In the genomic region with DNA sequence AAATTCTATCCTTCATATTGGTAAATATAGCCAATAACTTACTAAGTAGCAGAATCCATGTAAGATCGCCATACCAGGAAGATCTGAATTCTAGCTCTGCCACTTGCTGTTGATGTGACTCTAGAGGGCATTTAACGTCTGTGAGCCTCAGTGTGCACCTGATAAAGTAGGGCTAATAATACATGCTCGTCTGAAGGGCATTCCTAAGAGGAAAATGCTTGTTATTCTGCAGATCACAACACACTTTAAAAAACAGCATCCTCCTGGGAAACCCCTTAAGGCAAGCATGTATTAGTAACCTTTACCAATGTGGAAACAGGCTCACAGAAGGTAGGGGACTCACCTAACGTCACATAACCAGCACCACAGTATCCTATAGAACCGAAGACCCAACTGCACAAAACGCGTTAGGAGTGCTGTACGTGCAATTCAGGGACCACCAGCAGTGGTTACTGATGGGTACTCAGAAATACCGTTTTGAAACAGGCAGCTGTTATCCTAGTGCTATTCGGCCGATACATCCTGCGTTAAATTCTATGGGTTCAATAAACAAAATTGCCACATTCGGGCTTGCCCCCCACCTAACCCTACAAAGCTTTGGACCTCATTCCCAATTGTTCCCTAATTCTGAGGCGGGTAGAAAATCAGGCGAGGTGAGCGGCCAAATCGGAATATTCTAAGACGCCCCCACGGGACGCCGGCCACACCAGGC, we compare ENCODE assay signal across 9 cellular contexts. TPM values are rescaled to one million over a fixed set of nuclear protein-coding genes. Genes with fewer than 3 reads are reported as not detected.
A peak's percentile ranks its signal among the peaks of the same experiment; 100 is the strongest.
DNase-seq lines count a peak whose midpoint lies in the region; ATAC-seq and TF ChIP-seq lines count a peak whose summit lies in the region.
"Had no signal": no experiment of that assay in that cellular context is flagged by ENCODE, and none has a peak within 500 bp of the region (broad histone marks: within the 10 kb centered on the region; RNA-seq: fewer than 3 reads in every experiment).

No MANE protein-coding gene starts in this region.

- intact Hi-C loops in Caco-2 (cut with micrococcal nuclease; ENCODE audit: unreplicated experiment), result no loop called here

- peaks cover 5% of the 10 kb centered on the region; the same call in 1 of the 2 replicates for H3K4me1 ChIP-seq in Caco-2

- H3K4me3 ChIP-seq in Caco-2 (ENCODE audit: low read depth, low read length), result peak overlapping the region; percentile 83

- H3K27ac Mint-ChIP-seq in Caco-2 (ENCODE audit: unreplicated experiment), result peak overlapping the region; percentile 78
- H3K27ac Mint-ChIP-seq in T-cell, result no peak overlapping the region
- no peak overlapping the region for H3K27ac Mint-ChIP-seq in glutamatergic neuron (ENCODE audit: unreplicated experiment)
- H3K27ac Mint-ChIP-seq in stimulated activated effector memory CD8-positive, alpha-beta T cell treated with anti-CD3 and anti-CD28 coated beads, Interleukin-12 subunit alpha, Interleukin-12 subunit beta, amount 100 ng/mL, for 72 hours, result peak overlapping the region; percentile 89

- POLR2A ChIA-PET in Caco-2 (lab: Charles Lee) (no interaction called here), T-cell (lab: Charles Lee) (no interaction called here)

- peak in 1 of 2 experiments; percentile 0 for DNase-seq in Caco-2
- DNase-seq in HT1080 (ENCODE audit: low read depth), result peak; percentile 25
- no peak for DNase-seq in T-cell
- peak; percentile 49 for DNase-seq in glutamatergic neuron
- no peak for DNase-seq in stimulated activated effector memory CD8-positive, alpha-beta T cell treated with anti-CD3 and anti-CD28 coated beads, Interleukin-12 subunit alpha, Interleukin-12 subunit beta, amount 100 ng/mL, for 72 hours (ENCODE audit: low spot score in 2 of 2)
- DNase-seq in hepatic stellate cell (ENCODE audit: low spot score), result no peak
- DNase-seq in kidney glomerular epithelial cell (lab: John Stamatoyannopoulos, UW), result no peak

- CTCF ChIA-PET in Caco-2 (lab: Charles Lee), result no interaction called here
- CTCF ChIA-PET in T-cell (lab: Charles Lee), result no interaction called here

- no peaks in the 10 kb centered on the region for H3K36me3 Mint-ChIP-seq in Caco-2 (ENCODE audit: insufficient read depth, unreplicated experiment)
- H3K36me3 Mint-ChIP-seq in T-cell, result no peaks in the 10 kb centered on the region
- no peaks in the 10 kb centered on the region for H3K36me3 Mint-ChIP-seq in glutamatergic neuron (ENCODE audit: unreplicated experiment)
- H3K36me3 Mint-ChIP-seq in stimulated activated effector memory CD8-positive, alpha-beta T cell treated with anti-CD3 and anti-CD28 coated beads, Interleukin-12 subunit alpha, Interleukin-12 subunit beta, amount 100 ng/mL, for 72 hours, result no peaks in the 10 kb centered on the region

- no peaks in the 10 kb centered on the region for H3K27me3 ChIP-seq in Caco-2 (replicated peaks; ENCODE audit: control insufficient read depth, insufficient read depth, low read length)

- ATAC-seq in GM19328 (IDR thresholded peaks at IDR 0.05; ENCODE audit: unreplicated experiment) (peak; percentile 10), T-cell (replicated peaks in 1 of 4) (no peak)
- peak; percentile 24 for ATAC-seq in stimulated activated effector memory CD8-positive, alpha-beta T cell treated with anti-CD3 and anti-CD28 coated beads, Interleukin-12 subunit alpha, Interleukin-12 subunit beta, amount 100 ng/mL, for 72 hours

- H3K4me1 Mint-ChIP-seq in Caco-2 (ENCODE audit: low read depth, unreplicated experiment), result peaks cover 6% of the 10 kb centered on the region
- peaks cover 16 to 43% (median 18%) of the 10 kb centered on the region in 3 donors for H3K4me1 Mint-ChIP-seq in T-cell
- peaks cover 5% of the 10 kb centered on the region for H3K4me1 Mint-ChIP-seq in glutamatergic neuron (ENCODE audit: low read depth, unreplicated experiment)
- H3K4me1 Mint-ChIP-seq in stimulated activated effector memory CD8-positive, alpha-beta T cell treated with anti-CD3 and anti-CD28 coated beads, Interleukin-12 subunit alpha, Interleukin-12 subunit beta, amount 100 ng/mL, for 72 hours, result peaks cover 10% of the 10 kb centered on the region

- BruUV-seq in Caco-2 (replicated peaks; lab: Mats Ljungman, UMichigan), result no TSS peak

- no peaks in the 10 kb centered on the region for H3K36me3 ChIP-seq in Caco-2 (ENCODE audit: control insufficient read depth, insufficient read depth, low read length)

- peak overlapping the region; percentile 79 for H3K4me3 Mint-ChIP-seq in Caco-2 (ENCODE audit: unreplicated experiment)
- peak overlapping the region; percentile 79 to 85 (median 80) for H3K4me3 Mint-ChIP-seq in T-cell
- H3K4me3 Mint-ChIP-seq in glutamatergic neuron (ENCODE audit: unreplicated experiment), result peak overlapping the region; percentile 93
- peak overlapping the region; percentile 78 for H3K4me3 Mint-ChIP-seq in stimulated activated effector memory CD8-positive, alpha-beta T cell treated with anti-CD3 and anti-CD28 coated beads, Interleukin-12 subunit alpha, Interleukin-12 subunit beta, amount 100 ng/mL, for 72 hours

- H3K9me3 ChIP-seq in Caco-2, result no peaks in the 10 kb centered on the region

- no peaks in the 10 kb centered on the region for H3K9me3 Mint-ChIP-seq in Caco-2 (ENCODE audit: unreplicated experiment)
- H3K9me3 Mint-ChIP-seq in T-cell, result no peaks in the 10 kb centered on the region
- no peaks in the 10 kb centered on the region for H3K9me3 Mint-ChIP-seq in glutamatergic neuron (ENCODE audit: unreplicated experiment)
- H3K9me3 Mint-ChIP-seq in stimulated activated effector memory CD8-positive, alpha-beta T cell treated with anti-CD3 and anti-CD28 coated beads, Interleukin-12 subunit alpha, Interleukin-12 subunit beta, amount 100 ng/mL, for 72 hours, result no peaks in the 10 kb centered on the region

- no peak for TF ChIP-seq CTCF in Caco-2 (IDR thresholded peaks at IDR 0.05; ENCODE audit: insufficient read depth in 1 of 2, low read depth in 1 of 2, low read length in 1 of 2, severe bottlenecking in 1 of 2, unreplicated experiment in 1 of 2)
- no peak for TF ChIP-seq CTCF in glutamatergic neuron (IDR thresholded peaks at IDR 0.05; ENCODE audit: partially characterized antibody, unreplicated experiment)

- H3K27me3 Mint-ChIP-seq in Caco-2 (ENCODE audit: insufficient read depth, unreplicated experiment) (no peaks in the 10 kb centered on the region), T-cell (peaks cover 3 to 13% of the 10 kb centered on the region in 2 donors), glutamatergic neuron (ENCODE audit: unreplicated experiment) (peaks cover 2% of the 10 kb centered on the region)

RNA-seq across cellular contexts. Expression of gene DEPDC1, which starts 0.8 kb away (rescaled TPM):
- total RNA-seq in Caco-2 (2022), result 19.9 and 20.3 TPM in 2 replicates
- 53.4 and 55.3 TPM in 2 replicates for total RNA-seq in HT1080 (2014; rRNA removed; shearing (Covaris generic))
- 37.4 and 55.6 TPM in 2 replicates for polyA plus RNA-seq in HT1080 (2015; cell fraction: cytosol; rRNA removed)
- 45.4 and 53.8 TPM in 2 replicates for polyA plus RNA-seq in HT1080 (2015; cell fraction: nucleus; rRNA removed)
- under 1 TPM; 0.08 to 0.41 (median 0.20) TPM for total RNA-seq in T-cell
- total RNA-seq in glutamatergic neuron (ENCODE audit: unreplicated experiment), result 2.5 TPM

RNA-seq across cellular contexts. Expression of gene RPE65, which starts 46.4 kb away (rescaled TPM):
- total RNA-seq in Caco-2 (2022) (not detected in 2 replicates), T-cell (not detected), glutamatergic neuron (ENCODE audit: unreplicated experiment) (not detected)
- not detected in 2 replicates for total RNA-seq in HT1080 (2014; rRNA removed; shearing (Covaris generic))
- polyA plus RNA-seq in HT1080 (2015; cell fraction: cytosol; rRNA removed), result not detected in 2 replicates
- not detected in 2 replicates for polyA plus RNA-seq in HT1080 (2015; cell fraction: nucleus; rRNA removed)
- total RNA-seq: activated CD8-positive, alpha-beta memory T cell treated with anti-CD3 and anti-CD28 coated beads for 36 hours had no signal

Comparison
In these comparisons a context has a peak if more than half of its experiments do, and no peak if none do; other contexts are left out.
1. DNase-seq: peak in HT1080 (single experiment) and glutamatergic neuron (single experiment); none in T-cell (0 of 34), stimulated activated effector memory CD8-positive, alpha-beta T cell treated with anti-CD3 and anti-CD28 coated beads, Interleukin-12 subunit alpha, Interleukin-12 subunit beta, amount 100 ng/mL, for 72 hours (0 of 2), hepatic stellate cell (single experiment) and kidney glomerular epithelial cell (single experiment).
2. H3K27ac Mint-ChIP-seq: peak in Caco-2 (single experiment) and stimulated activated effector memory CD8-positive, alpha-beta T cell treated with anti-CD3 and anti-CD28 coated beads, Interleukin-12 subunit alpha, Interleukin-12 subunit beta, amount 100 ng/mL, for 72 hours (single experiment); none in T-cell (0 of 2) and glutamatergic neuron (single experiment).
3. ATAC-seq: peak in GM19328 (single experiment) and stimulated activated effector memory CD8-positive, alpha-beta T cell treated with anti-CD3 and anti-CD28 coated beads, Interleukin-12 subunit alpha, Interleukin-12 subunit beta, amount 100 ng/mL, for 72 hours (single experiment); none in T-cell (0 of 4).
4. Peak in every context shown above with its lines, with median percentiles within 50 percentile points of each other: H3K4me3 Mint-ChIP-seq.